9 cellular contexts compared by ENCODE assay signal in the genomic region with DNA sequence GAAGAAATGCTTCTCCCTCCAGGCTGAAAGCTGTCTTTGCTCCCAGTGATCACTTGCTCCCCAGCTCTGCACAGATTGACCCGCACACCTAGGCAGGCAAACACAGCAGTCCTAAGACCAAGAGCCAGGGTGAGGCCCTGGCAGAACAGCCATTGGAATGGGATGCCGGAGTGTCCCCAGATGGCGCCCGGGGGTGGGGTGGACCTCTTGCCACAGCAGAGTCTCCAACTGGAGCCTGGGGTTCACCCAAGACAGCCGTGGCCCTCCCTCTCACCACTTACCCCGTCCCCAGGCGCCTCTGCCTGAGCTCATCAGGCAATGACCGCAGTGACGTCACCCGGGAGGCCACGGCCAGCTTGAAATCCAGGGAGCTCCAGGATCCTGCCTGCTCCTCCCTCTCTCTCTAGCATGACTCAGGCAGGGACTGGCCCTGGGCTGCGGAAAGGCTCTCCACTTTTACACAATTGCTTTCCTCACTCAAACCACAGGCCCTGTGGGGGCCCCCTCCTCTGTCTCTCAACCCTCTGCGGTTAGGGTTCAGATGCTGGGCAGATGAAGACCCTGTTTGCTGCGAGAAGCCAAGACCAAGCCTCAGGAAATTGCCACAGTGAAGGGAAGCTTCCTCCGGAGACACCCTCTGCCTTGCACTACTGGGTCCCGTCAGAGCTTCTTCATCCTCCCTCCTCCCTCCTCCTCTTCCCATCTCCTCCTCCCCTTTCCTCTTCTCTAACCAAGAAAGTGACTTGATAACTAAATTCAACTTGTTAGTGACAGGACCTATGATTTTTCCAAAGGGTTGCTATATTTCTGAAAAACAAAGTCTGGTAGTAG. TPM values are rescaled to one million over a fixed set of nuclear protein-coding genes. Genes with fewer than 3 reads are reported as not detected.
DNase-seq lines count a peak whose midpoint lies in the region; FAIRE-seq and TF ChIP-seq lines count a peak whose summit lies in the region.
"Had no signal": no experiment of that assay in that cellular context is flagged by ENCODE, and none has a peak within 500 bp of the region (broad histone marks: within the 10 kb centered on the region; RNA-seq: fewer than 3 reads in every experiment).

No MANE protein-coding gene starts in this region.

- H3K9me2 ChIP-seq in MM.1S (replicated peaks; ENCODE audit: insufficient read depth, low read length) = no peaks in the 10 kb centered on the region

- H3K4me3 ChIP-seq in bronchial epithelial cell (ENCODE audit: low read depth, low read length) (no peak overlapping the region), kidney (ENCODE audit: low read length in 2 of 2) (no peak overlapping the region), MM.1S (ENCODE audit: low read length) (no peak overlapping the region)

- no peak overlapping the region for H3K4me2 ChIP-seq in MM.1S (ENCODE audit: low read depth, low read length)

- H3K36me3 ChIP-seq in bronchial epithelial cell (ENCODE audit: control insufficient read depth, insufficient read depth, low read length) (no peaks in the 10 kb centered on the region), kidney (ENCODE audit: control insufficient read depth in 1 of 2, insufficient read depth in 2 of 2, low read length in 2 of 2) (no peaks in the 10 kb centered on the region), MM.1S (replicated peaks; ENCODE audit: insufficient read depth, low read length) (no peaks in the 10 kb centered on the region)

- H3K4me1 ChIP-seq in kidney (ENCODE audit: control insufficient read depth in 1 of 2, insufficient read depth in 1 of 2, low read depth in 1 of 2, low read length in 2 of 2) = peaks cover 0 to 2% of the 10 kb centered on the region in 2 donors
- H3K4me1 ChIP-seq in MM.1S (ENCODE audit: low read length) = no peaks in the 10 kb centered on the region

- no peak for FAIRE-seq in bronchial epithelial cell (lab: Jason Lieb, UNC)
- no peak for FAIRE-seq in kidney (lab: Jason Lieb, UNC)
- FAIRE-seq: GM18507 had no signal

- H3K9ac ChIP-seq in kidney (ENCODE audit: low read length in 2 of 2) (no peak overlapping the region), MM.1S (ENCODE audit: low read length) (no peak overlapping the region)

- H2AFZ ChIP-seq in MM.1S (ENCODE audit: low read length) = no peak overlapping the region

- no peaks in the 10 kb centered on the region for H4K20me1 ChIP-seq in MM.1S (ENCODE audit: insufficient read depth, low read length)

- no peaks in the 10 kb centered on the region for H3F3A ChIP-seq in MM.1S (ENCODE audit: insufficient read depth, low read length)

- TF ChIP-seq CTCF in bronchial epithelial cell (IDR thresholded peaks at IDR 0.05; ENCODE audit: insufficient read depth, low read length, severe bottlenecking) = no peak
- TF ChIP-seq CTCF in kidney (IDR thresholded peaks at IDR 0.05; ENCODE audit: borderline replicate concordance, extremely low read depth, insufficient read depth) = no peak
- no peak for TF ChIP-seq CTCF in MM.1S (IDR thresholded peaks at IDR 0.05; ENCODE audit: low read length)

- peak overlapping the region; percentile 14 to 54 for H3K27ac ChIP-seq in kidney (ENCODE audit: low read depth in 2 of 2, low read length in 2 of 2)
- no peak overlapping the region for H3K27ac ChIP-seq in MM.1S (ENCODE audit: low read length)

- DNase-seq in AG08396 (ENCODE audit: low spot score) (peak; percentile 94), HT-29 (ENCODE audit: low spot score) (peak; percentile 73), T-helper 9 cell (peak; percentile 7), bronchial epithelial cell (ENCODE audit: low read depth) (peak; percentile 95), kidney (peak; percentile 98), smooth muscle cell of the brain vasculature (ENCODE audit: low read depth, low spot score) (peak; percentile 99), MM.1S (no peak), NCI-H524 treated with DMSO at 0.1 percent for 48 hours (lab: John Stamatoyannopoulos, UW) (no peak)

- intact Hi-C loops in kidney (cut with DNase I) = no loop called here

- no peaks in the 10 kb centered on the region for H3K79me2 ChIP-seq in MM.1S (ENCODE audit: low read length)

- peaks cover 5% of the 10 kb centered on the region for H3K27me3 ChIP-seq in bronchial epithelial cell (ENCODE audit: control insufficient read depth, insufficient read depth, low read length)
- H3K27me3 ChIP-seq in MM.1S (replicated peaks; ENCODE audit: insufficient read depth, low read length) = peaks cover 76% of the 10 kb centered on the region

- H3K9me3 ChIP-seq in kidney (ENCODE audit: control insufficient read depth in 1 of 2, low read length in 2 of 2) (no peaks in the 10 kb centered on the region), MM.1S (replicated peaks; ENCODE audit: insufficient read depth, low read length) (no peaks in the 10 kb centered on the region)

RNA-seq across cellular contexts. Expression of a gene that starts 24.3 kb away (rescaled TPM):
- 0.41 and 0.94 TPM in 2 replicates for total RNA-seq in HT-29 (2014; rRNA removed; shearing (Covaris generic))
- total RNA-seq in bronchial epithelial cell (0.90 and 11.1 TPM in 2 replicates), kidney (8.9 TPM)
- polyA plus RNA-seq in kidney (ENCODE audit: insufficient read depth, low read depth, low replicate concordance) = 8.1 TPM

RNA-seq across cellular contexts. Expression of a gene that starts 25.8 kb away (rescaled TPM):
- total RNA-seq in HT-29 (2014; rRNA removed; shearing (Covaris generic)) = 25.0 and 27.1 TPM in 2 replicates
- total RNA-seq in bronchial epithelial cell (20.7 and 27.9 TPM in 2 replicates), kidney (21.4 TPM)
- 10.1 TPM for polyA plus RNA-seq in kidney (ENCODE audit: insufficient read depth, low read depth, low replicate concordance)

RNA-seq across cellular contexts. Expression of a gene that starts 46.8 kb away (rescaled TPM):
- total RNA-seq in HT-29 (2014; rRNA removed; shearing (Covaris generic)) = 21.3 and 25.2 TPM in 2 replicates
- 12.7 and 19.2 TPM in 2 replicates for total RNA-seq in bronchial epithelial cell
- total RNA-seq in kidney = 29.2 TPM
- polyA plus RNA-seq in kidney (ENCODE audit: insufficient read depth, low read depth, low replicate concordance) = 24.6 TPM

RNA-seq across cellular contexts. Expression of a gene that starts 57.9 kb away (rescaled TPM):
- 27.9 and 37.8 TPM in 2 replicates for total RNA-seq in HT-29 (2014; rRNA removed; shearing (Covaris generic))
- total RNA-seq in bronchial epithelial cell (55.8 and 65.8 TPM in 2 replicates), kidney (39.7 TPM)
- polyA plus RNA-seq in kidney (ENCODE audit: insufficient read depth, low read depth, low replicate concordance) = 62.1 TPM

RNA-seq across cellular contexts. Expression of a gene that starts 58.1 kb away (rescaled TPM):
- 12.4 and 14.8 TPM in 2 replicates for total RNA-seq in HT-29 (2014; rRNA removed; shearing (Covaris generic))
- 5.5 and 6.7 TPM in 2 replicates for total RNA-seq in bronchial epithelial cell
- total RNA-seq in kidney = 28.8 TPM
- 22.8 TPM for polyA plus RNA-seq in kidney (ENCODE audit: insufficient read depth, low read depth, low replicate concordance)

Comparison
In these comparisons a context has a peak if more than half of its experiments do, and no peak if none do; other contexts are left out.
1. DNase-seq: peak in AG08396 (single experiment), HT-29 (single experiment), T-helper 9 cell (single experiment), bronchial epithelial cell (single experiment), kidney (single experiment) and smooth muscle cell of the brain vasculature (single experiment); none in MM.1S (single experiment) and NCI-H524 treated with DMSO at 0.1 percent for 48 hours (single experiment).